In genomic region chr5:35803221-35803651, GRCh38 we compare ENCODE assay signal across 9 cellular contexts. TPM values are rescaled to one million over a fixed set of nuclear protein-coding genes. Genes with fewer than 3 reads are reported as not detected.
DNase-seq lines count a peak whose midpoint lies in the region; ATAC-seq, FAIRE-seq and TF ChIP-seq lines count a peak whose summit lies in the region.
"Had no signal": no experiment of that assay in that cellular context is flagged by ENCODE, and none has a peak within 500 bp of the region (broad histone marks: within the 10 kb centered on the region; RNA-seq: fewer than 3 reads in every experiment).

No MANE protein-coding gene starts in this region.

- no peak overlapping the region for H2BK12ac ChIP-seq in H1 (ENCODE audit: low read depth, low read length)

- no peaks in the 10 kb centered on the region for H3K27me3 ChIP-seq in H1 (replicated peaks in 1 of 4; ENCODE audit: control insufficient read depth in 3 of 4, extremely low read depth in 1 of 4, insufficient read depth in 3 of 4, low read length in 3 of 4)

- no peak overlapping the region for H2AK5ac ChIP-seq in H1 (ENCODE audit: low read depth, low read length)

- H4K5ac ChIP-seq in H1 (ENCODE audit: insufficient read length, low read depth, low read length): no peak overlapping the region

- no peak overlapping the region for H4K91ac ChIP-seq in H1 (replicated peaks; ENCODE audit: insufficient read length, low read length)

- DNase-seq in activated CD8-positive, alpha-beta memory T cell treated with anti-CD3 and anti-CD28 coated beads, Interleukin-2, amount 10 ng/mL, durations not matched to agents 7 days and 5 days: no peak
- DNase-seq in activated CD8-positive, alpha-beta memory T cell treated with anti-CD3 and anti-CD28 coated beads, Interleukin-2, amount 50 U/mL, for 48 hours: no peak
- peak in 1 of 2 experiments; percentile 51 for DNase-seq in H1 (ENCODE audit: low read depth in 1 of 2, low spot score in 2 of 2)
- DNase-seq: activated B cell treated with CpG ODN at 0.5 μM for 24 hours had no signal

- H2BK120ac ChIP-seq in H1 (replicated peaks; ENCODE audit: low read depth, low read length): no peak overlapping the region

- H3K9me3 Mint-ChIP-seq in activated CD8-positive, alpha-beta memory T cell treated with anti-CD3 and anti-CD28 coated beads, Interleukin-2, amount 10 ng/mL, durations not matched to agents 7 days and 5 days (ENCODE audit: low read depth): no peaks in the 10 kb centered on the region
- H3K9me3 Mint-ChIP-seq in nephron: no peaks in the 10 kb centered on the region
- H3K9me3 Mint-ChIP-seq: activated B cell treated with CpG ODN at 0.5 μM for 24 hours had no signal

- H3K9ac ChIP-seq in H1 (replicated peaks in 1 of 4; ENCODE audit: extremely low read depth in 1 of 4, low read depth in 3 of 4, low read length in 3 of 4): no peak overlapping the region

- no peak overlapping the region for H3K4me3 ChIP-seq in H1 (ENCODE audit: extremely low read depth in 1 of 4, insufficient read depth in 2 of 4, low read depth in 3 of 4, low read length in 4 of 4)

- H3K36me3 ChIP-seq in H1 (ENCODE audit: control insufficient read depth in 2 of 4, insufficient read depth in 4 of 4, low read length in 3 of 4): no peaks in the 10 kb centered on the region

- no peak overlapping the region; the same call in 1 of the 2 replicates for H4K8ac ChIP-seq in H1 (ENCODE audit: extremely low read depth, insufficient read depth, low read length)

- H3K4me2 ChIP-seq in H1 (ENCODE audit: insufficient read depth in 1 of 2, low read depth in 2 of 2, low read length in 2 of 2): no peak overlapping the region

- H3K18ac ChIP-seq in H1 (ENCODE audit: extremely low read depth, low read length): no peak overlapping the region

- no peaks in the 10 kb centered on the region for H3K9me3 ChIP-seq in H1 (ENCODE audit: insufficient read depth in 2 of 2, low read depth in 1 of 2, low read length in 1 of 2)

- H3K4me1 Mint-ChIP-seq in activated CD8-positive, alpha-beta memory T cell treated with anti-CD3 and anti-CD28 coated beads, Interleukin-2, amount 10 ng/mL, durations not matched to agents 7 days and 5 days: peaks cover 39% of the 10 kb centered on the region
- H3K4me1 Mint-ChIP-seq in nephron: peaks cover 19% of the 10 kb centered on the region
- H3K4me1 Mint-ChIP-seq: activated B cell treated with CpG ODN at 0.5 μM for 24 hours had no signal

- TF ChIP-seq CTCF in H1 (IDR thresholded peaks at IDR 0.05; ENCODE audit: control extremely low read depth in 1 of 3, insufficient read depth in 1 of 3, low read depth in 1 of 3, low read length in 3 of 3) (no peak), nephron (IDR thresholded peaks at IDR 0.05; ENCODE audit: unreplicated experiment in 3 of 3) (no peak)

- whole genome bisulfite sequencing in H1 (ENCODE audit: extremely low coverage in 1 of 2, insufficient coverage in 1 of 2, insufficient read length in 1 of 2, insufficient replicate concordance in 2 of 2, low coverage in 1 of 2, low lambda C conversion rate in 2 of 2, missing lambda C conversion rate in 1 of 2), 2 experiments: 83% methylated on average over 3 of the region's 3 CpGs; no CpG with 5 or more reads in 1 of the 2 experiments

- H3K27ac Mint-ChIP-seq in activated CD8-positive, alpha-beta memory T cell treated with anti-CD3 and anti-CD28 coated beads, Interleukin-2, amount 10 ng/mL, durations not matched to agents 7 days and 5 days: peak overlapping the region; percentile 20
- H3K27ac Mint-ChIP-seq in nephron: peak overlapping the region in 2 of 3 experiments; percentile 4 to 13
- H3K27ac Mint-ChIP-seq: activated B cell treated with CpG ODN at 0.5 μM for 24 hours had no signal

- POLR2A ChIA-PET in H1 (lab: Charles Lee; ENCODE audit: partially characterized antibody): no interaction called here

- H3K79me1 ChIP-seq in H1 (ENCODE audit: low read depth, low read length): no peaks in the 10 kb centered on the region

- no peak overlapping the region for H2AFZ ChIP-seq in H1 (ENCODE audit: low read length)

- no peak overlapping the region for H3K23ac ChIP-seq in H1 (ENCODE audit: insufficient read length)

- TF ChIP-seq RAD21 in H1 (IDR thresholded peaks at IDR 0.05 in 1 of 2, conservative IDR thresholded peaks at IDR 0.05 in 1 of 2; ENCODE audit: low read depth in 2 of 2, low read length in 2 of 2): no peak

- no peak for TF ChIP-seq POLR2A in H1 (IDR thresholded peaks at IDR 0.05; ENCODE audit: control extremely low read depth in 1 of 2, low read depth in 2 of 2, low read length in 2 of 2)

- H3K27me3 Mint-ChIP-seq in activated CD8-positive, alpha-beta memory T cell treated with anti-CD3 and anti-CD28 coated beads, Interleukin-2, amount 10 ng/mL, durations not matched to agents 7 days and 5 days: no peaks in the 10 kb centered on the region
- H3K27me3 Mint-ChIP-seq in nephron (ENCODE audit: low read depth): no peaks in the 10 kb centered on the region
- H3K27me3 Mint-ChIP-seq: activated B cell treated with CpG ODN at 0.5 μM for 24 hours had no signal

- no peak overlapping the region for H2BK20ac ChIP-seq in H1 (ENCODE audit: low read length)

- no peak overlapping the region for H3K14ac ChIP-seq in H1 (ENCODE audit: insufficient read length)

- peak; percentile 19 for FAIRE-seq in H1 (lab: Jason Lieb, UNC)

- H3K27ac ChIP-seq in H1 (ENCODE audit: low read depth, low read length): no peak overlapping the region

- H2BK5ac ChIP-seq in H1 (ENCODE audit: low read depth, low read length): no peak overlapping the region

- no peaks in the 10 kb centered on the region for H3K23me2 ChIP-seq in H1 (ENCODE audit: low read depth, low read length)

- no peak overlapping the region for H3K4ac ChIP-seq in H1 (replicated peaks; ENCODE audit: insufficient read length, low read depth, low read length)

- CTCF ChIA-PET in activated CD8-positive, alpha-beta memory T cell treated with anti-CD3 and anti-CD28 coated beads, Interleukin-2, amount 10 ng/mL, durations not matched to agents 7 days and 5 days (lab: Charles Lee): interaction anchor here (1.0 to 2.0 kb wide), 8 partner anchors 10 to 152 kb away, joined by 3 to 9 read pairs (median 3); no protein-coding TSS in a partner anchor
- CTCF ChIA-PET in H1 (lab: Charles Lee; ENCODE audit: partially characterized antibody): interaction anchor here (0.7 to 2.5 kb wide), 7 partner anchors 9 to 122 kb away, joined by 3 to 9 read pairs (median 3); no protein-coding TSS in a partner anchor

- H4K20me1 ChIP-seq in H1 (replicated peaks in 1 of 2; ENCODE audit: control insufficient read depth in 1 of 2, insufficient read depth in 2 of 2, low read length in 2 of 2): peaks cover 0 to 2% of the 10 kb centered on the region in 2 experiments

- H3K4me1 ChIP-seq in H1 (replicated peaks in 1 of 4; ENCODE audit: control insufficient read depth in 3 of 4, insufficient read depth in 4 of 4, low read length in 3 of 4): no peaks in the 10 kb centered on the region

- H3K79me2 ChIP-seq in H1 (ENCODE audit: control insufficient read depth in 1 of 2, insufficient read depth in 2 of 2, low read length in 2 of 2): no peaks in the 10 kb centered on the region

- H2BK15ac ChIP-seq in H1 (ENCODE audit: low read length): no peak overlapping the region

- no peak overlapping the region for H3K4me3 Mint-ChIP-seq in activated CD8-positive, alpha-beta memory T cell treated with anti-CD3 and anti-CD28 coated beads, Interleukin-2, amount 10 ng/mL, durations not matched to agents 7 days and 5 days
- H3K4me3 Mint-ChIP-seq in nephron: no peak overlapping the region
- H3K4me3 Mint-ChIP-seq: activated B cell treated with CpG ODN at 0.5 μM for 24 hours had no signal

- peak; percentile 58 for ATAC-seq in activated CD8-positive, alpha-beta memory T cell treated with anti-CD3 and anti-CD28 coated beads, Interleukin-2, amount 10 ng/mL, durations not matched to agents 7 days and 5 days
- ATAC-seq in HG02885 (IDR thresholded peaks at IDR 0.05; ENCODE audit: poor library complexity, unreplicated experiment) (no peak), HG03378 (IDR thresholded peaks at IDR 0.05; ENCODE audit: unreplicated experiment) (no peak), GM21390 (IDR thresholded peaks at IDR 0.05; ENCODE audit: unreplicated experiment) (no peak)

- no peak overlapping the region for H3K56ac ChIP-seq in H1 (replicated peaks; ENCODE audit: insufficient read length, low read depth, low read length)

- peaks cover 2% of the 10 kb centered on the region for H3K36me3 Mint-ChIP-seq in activated CD8-positive, alpha-beta memory T cell treated with anti-CD3 and anti-CD28 coated beads, Interleukin-2, amount 10 ng/mL, durations not matched to agents 7 days and 5 days
- H3K36me3 Mint-ChIP-seq in nephron (ENCODE audit: low read depth): no peaks in the 10 kb centered on the region

- no peak for TF ChIP-seq EP300 in H1 (IDR thresholded peaks at IDR 0.05; ENCODE audit: borderline replicate concordance in 1 of 2, low read depth in 2 of 2, low read length in 2 of 2)

TF ChIP-seq in PFSK-1, 5 proteins besides CTCF, POLR2A, EP300 and RAD21:
- TF ChIP-seq TAF1 (IDR thresholded peaks at IDR 0.05; ENCODE audit: borderline replicate concordance, insufficient read depth, low read length): no peak
- peak; percentile 62 for TF ChIP-seq FOXP2 (optimal IDR thresholded peaks at IDR 0.05; ENCODE audit: borderline replicate concordance, extremely low read depth, extremely low read length, insufficient read depth)
- TF ChIP-seq SIN3A (IDR thresholded peaks at IDR 0.05; ENCODE audit: borderline replicate concordance, insufficient read depth, low read length): 0 out of 2 replicates have a peak, but pooled peaks have one; percentile 59

TF ChIP-seq in H1, 55 proteins besides CTCF, POLR2A, EP300 and RAD21 (continues in another document):
- TF ChIP-seq YY1 (IDR thresholded peaks at IDR 0.05; ENCODE audit: low read depth, low read length) (no peak), PHF8 (conservative IDR thresholded peaks at IDR 0.05; ENCODE audit: low read depth, low read length) (no peak), TAF7 (optimal IDR thresholded peaks at IDR 0.05; ENCODE audit: borderline replicate concordance, low read depth, low read length) (no peak), POLR2AphosphoS5 (IDR thresholded peaks at IDR 0.05; ENCODE audit: low read depth, low read length) (no peak), SIRT6 (IDR thresholded peaks at IDR 0.05; ENCODE audit: low read length) (no peak), FOSL1 (IDR thresholded peaks at IDR 0.05; ENCODE audit: insufficient read depth, low read depth, low read length) (no peak)

RNA-seq across cellular contexts. Expression of gene IL7R, which starts 53.5 kb away (rescaled TPM):
- total RNA-seq in activated CD8-positive, alpha-beta memory T cell treated with anti-CD3 and anti-CD28 coated beads, Interleukin-2, amount 10 ng/mL, durations not matched to agents 7 days and 5 days: 10 to 100 TPM; 10.4 to 30.7 TPM
- 6.8 TPM for polyA plus RNA-seq in PFSK-1 (2012; ENCODE audit: insufficient read length, low read depth)
- total RNA-seq in H1 (2021; fragmentation: NEBNext Ultra II Directional; extraction: Animal tissue kit (Norgen Biotek cat#: 25700)): 0.25 TPM in 1 of 2 replicates, not detected in the other
- polyA plus RNA-seq in H1 (2011; rRNA removed): not detected in 2 replicates
- not detected for polyA plus RNA-seq in H1 (2011; cell fraction: cytosol; rRNA removed)
- not detected for polyA plus RNA-seq in H1 (2011; cell fraction: nucleus; rRNA removed)
- not detected in 4 replicates for polyA plus RNA-seq in H1 (2012, experiment 1 of 2)
- polyA plus RNA-seq in H1 (2012, experiment 2 of 2): not detected
- 0.02 TPM for polyA plus RNA-seq in H1 (2013, experiment 1 of 2)
- polyA plus RNA-seq in H1 (2013, experiment 2 of 2): 0.11 TPM
- polyA minus RNA-seq in H1 (2011; rRNA and poly(A)+ RNA removed): 0.03 TPM in 1 of 2 replicates, not detected in the other
- not detected for polyA minus RNA-seq in H1 (2011; cell fraction: cytosol; rRNA and poly(A)+ RNA removed)
- 0.10 TPM for polyA minus RNA-seq in H1 (2011; cell fraction: nucleus; rRNA and poly(A)+ RNA removed)
